ENCODE assay signal across 15 cellular contexts in the genomic region with DNA sequence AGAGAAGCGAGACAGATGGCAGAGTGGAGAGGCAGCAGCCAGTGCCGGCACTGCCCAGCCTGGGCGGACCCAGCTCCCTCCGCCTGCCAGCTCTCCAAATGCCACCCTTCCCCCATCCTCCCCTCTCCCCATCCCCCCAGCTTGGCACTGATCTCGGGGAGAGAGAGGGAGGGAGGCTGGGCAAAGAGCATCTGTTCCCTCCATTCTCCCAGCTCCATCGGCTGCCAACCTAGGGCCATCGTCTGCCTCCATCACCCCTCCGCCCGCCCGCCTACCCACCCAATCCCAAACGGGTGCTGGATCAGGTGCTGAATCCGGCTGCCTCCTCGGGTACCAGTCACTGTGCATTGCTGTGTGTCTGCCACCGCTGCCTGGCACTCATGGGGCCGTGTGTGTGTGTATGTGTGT. TPM values are rescaled to one million over a fixed set of nuclear protein-coding genes. Genes with fewer than 3 reads are reported as not detected.
DNase-seq lines count a peak whose midpoint lies in the region; ATAC-seq and TF ChIP-seq lines count a peak whose summit lies in the region.
"Had no signal": no experiment of that assay in that cellular context is flagged by ENCODE, and none has a peak within 500 bp of the region (broad histone marks: within the 10 kb centered on the region; RNA-seq: fewer than 3 reads in every experiment).

No MANE protein-coding gene starts in this region.

- H3K27ac ChIP-seq in gastrocnemius medialis = no peak overlapping the region
- H3K27ac ChIP-seq: esophagus squamous epithelium, transverse colon had no signal

- no peak for ATAC-seq in gastrocnemius medialis
- no peak for ATAC-seq in GM21381 (IDR thresholded peaks at IDR 0.05; ENCODE audit: unreplicated experiment)

- H3K36me3 ChIP-seq in gastrocnemius medialis = no peaks in the 10 kb centered on the region
- H3K36me3 ChIP-seq: esophagus squamous epithelium, transverse colon had no signal

- intact Hi-C loops in gastrocnemius medialis (cut with DNase I; ENCODE audit: low total_unique reads) = no loop called here

- TF ChIP-seq CTCF in gastrocnemius medialis (IDR thresholded peaks at IDR 0.05 in 4 of 5, conservative IDR thresholded peaks at IDR 0.05 in 1 of 5) = no peak

- TF ChIP-seq POLR2A in gastrocnemius medialis (IDR thresholded peaks at IDR 0.05) = no peak

- H3K27me3 ChIP-seq in gastrocnemius medialis = peaks cover 0 to 7% (median 0%) of the 10 kb centered on the region in 3 donors
- H3K27me3 ChIP-seq: esophagus squamous epithelium, transverse colon had no signal

- H3K9me3 ChIP-seq in gastrocnemius medialis = no peaks in the 10 kb centered on the region
- H3K9me3 ChIP-seq: esophagus squamous epithelium, transverse colon had no signal

- no peaks in the 10 kb centered on the region for H3K4me1 ChIP-seq in gastrocnemius medialis
- H3K4me1 ChIP-seq: transverse colon had no signal

- no peak overlapping the region for H3K4me3 ChIP-seq in gastrocnemius medialis

- peak; percentile 94 for DNase-seq in NCI-H1105 (lab: John Stamatoyannopoulos, UW)
- peak; percentile 81 for DNase-seq in NCI-H2196 (lab: John Stamatoyannopoulos, UW; ENCODE audit: unreplicated experiment)
- DNase-seq in cerebellar nuclear complex (lab: John Stamatoyannopoulos, UW) = peak; percentile 50 to 91
- DNase-seq in putamen (ENCODE audit: low spot score) = peak; percentile 94
- DNase-seq in gastrocnemius medialis = no peak
- DNase-seq in H4 (ENCODE audit: low spot score) = no peak
- no peak for DNase-seq in activated CD4-positive, CD25-positive, alpha-beta regulatory T cell (lab: John Stamatoyannopoulos, UW)
- DNase-seq: activated CD4-positive, alpha-beta T cell treated with anti-CD3 and anti-CD28 coated beads for 4 hours; activated effector memory CD4-positive, alpha-beta T cell treated with anti-CD3 and anti-CD28 coated beads, Interleukin-2, amount 50 U/mL, for 16 hours; CD4-positive, alpha-beta memory T cell; esophagus squamous epithelium; IMR-90; NCI-H1048; transverse colon had no signal

- in situ Hi-C loops in gastrocnemius medialis (cut with MboI; ENCODE audit: low sequenced_read_pairs in 4 of 4) = no loop called here

RNA-seq across cellular contexts. Expression of a gene that starts 38.6 kb away (rescaled TPM):
- under 1 TPM in 3 of 4 donors, not detected in 1; 0.23 to 0.44 (median 0.41) TPM for total RNA-seq in gastrocnemius medialis
- 0.02 and 0.10 TPM in 2 replicates for total RNA-seq in H4 (2014; rRNA removed; shearing (Covaris generic))

RNA-seq across cellular contexts. Expression of a gene that starts 43.1 kb away (rescaled TPM):
- 10 to 100 TPM; 13.2 to 32.9 (median 21.4) TPM for total RNA-seq in gastrocnemius medialis
- 4.0 and 11.8 TPM in 2 replicates for total RNA-seq in H4 (2014; rRNA removed; shearing (Covaris generic))

RNA-seq across cellular contexts. Expression of a gene that starts 43.5 kb away (rescaled TPM):
- 10 to 100 TPM; 27.9 to 41.9 (median 36.1) TPM for total RNA-seq in gastrocnemius medialis
- 65.3 and 80.2 TPM in 2 replicates for total RNA-seq in H4 (2014; rRNA removed; shearing (Covaris generic))

RNA-seq across cellular contexts. Expression of a gene that starts 54.6 kb away (rescaled TPM):
- total RNA-seq in gastrocnemius medialis = 10 to 100 TPM in 1 of 4 donors, 1 to 10 TPM in 3; 1.5 to 31.5 (median 7.8) TPM
- 0.06 and 0.43 TPM in 2 replicates for total RNA-seq in H4 (2014; rRNA removed; shearing (Covaris generic))

Comparison
In these comparisons a context has a peak if more than half of its experiments do, and no peak if none do; other contexts are left out.
1. DNase-seq: peak in NCI-H1105 (single experiment), NCI-H2196 (single experiment), cerebellar nuclear complex (2 of 2) and putamen (single experiment); none in gastrocnemius medialis (0 of 2), H4 (single experiment) and activated CD4-positive, CD25-positive, alpha-beta regulatory T cell (0 of 4).